In genomic region chr20:59157961-59158541, GRCh38 we compare ENCODE assay signal across 1 cellular context.
TF ChIP-seq lines count a peak whose summit lies in the region.

No MANE protein-coding gene starts in this region.

TF ChIP-seq in SK-N-SH treated with all-trans-retinoic acid at 6 μM for 48 hours, 23 proteins besides CTCF, POLR2A, EP300 and RAD21:
- TF ChIP-seq CSRNP3 (CRISPR knock-in tag; IDR thresholded peaks at IDR 0.05) = no peak
- TF ChIP-seq RARB (CRISPR knock-in tag; IDR thresholded peaks at IDR 0.05) = no peak
- TF ChIP-seq PATZ1 (CRISPR knock-in tag; IDR thresholded peaks at IDR 0.05; ENCODE audit: borderline replicate concordance) = no peak
- no peak for TF ChIP-seq TSHZ2 (CRISPR knock-in tag; IDR thresholded peaks at IDR 0.05)
- TF ChIP-seq ZNF565 (CRISPR knock-in tag; conservative IDR thresholded peaks at IDR 0.05; ENCODE audit: low read depth) = no peak
- TF ChIP-seq ZNF70 (CRISPR knock-in tag; IDR thresholded peaks at IDR 0.05) = no peak
- TF ChIP-seq ZC3H10 (CRISPR knock-in tag; IDR thresholded peaks at IDR 0.05) = no peak
- TF ChIP-seq POU6F1 (CRISPR knock-in tag; IDR thresholded peaks at IDR 0.05; ENCODE audit: borderline replicate concordance, low read depth) = no peak
- TF ChIP-seq TCF4 (CRISPR knock-in tag; IDR thresholded peaks at IDR 0.05; ENCODE audit: borderline replicate concordance) = no peak
- TF ChIP-seq PPARA (CRISPR knock-in tag; IDR thresholded peaks at IDR 0.05; ENCODE audit: borderline replicate concordance) = no peak
- no peak for TF ChIP-seq TOX (CRISPR knock-in tag; IDR thresholded peaks at IDR 0.05; ENCODE audit: borderline replicate concordance)
- TF ChIP-seq ISL1 (CRISPR knock-in tag; IDR thresholded peaks at IDR 0.05) = no peak
- no peak for TF ChIP-seq BACH2 (CRISPR knock-in tag; IDR thresholded peaks at IDR 0.05; ENCODE audit: borderline replicate concordance)
- no peak for TF ChIP-seq SNAI2 (CRISPR knock-in tag; IDR thresholded peaks at IDR 0.05)
- TF ChIP-seq CREB5 (CRISPR knock-in tag; IDR thresholded peaks at IDR 0.05; ENCODE audit: low read depth) = no peak
